ENCODE assay signal across 25 cellular contexts in the genomic region with DNA sequence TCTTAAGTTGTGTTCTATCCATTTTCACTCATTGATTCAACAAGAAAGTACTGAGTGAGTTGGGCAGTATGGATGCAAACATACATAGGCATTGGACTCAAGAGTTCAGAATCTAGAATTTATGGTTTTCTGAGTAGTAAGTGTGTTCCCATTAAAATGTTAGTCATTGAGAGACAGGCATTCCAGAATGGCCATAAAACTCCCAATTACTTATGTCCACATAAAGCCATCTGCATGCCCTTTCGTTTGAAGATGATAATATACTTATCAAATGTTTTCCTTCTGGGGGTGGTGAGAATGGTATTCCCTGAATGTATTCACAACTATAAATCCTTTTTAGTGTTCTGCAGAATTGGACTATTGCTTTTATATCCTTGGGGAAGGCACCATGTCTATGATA.
DNase-seq lines count a peak whose midpoint lies in the region; ATAC-seq and TF ChIP-seq lines count a peak whose summit lies in the region.
"Had no signal": no experiment of that assay in that cellular context is flagged by ENCODE, and none has a peak within 500 bp of the region (broad histone marks: within the 10 kb centered on the region; RNA-seq: fewer than 3 reads in every experiment).

No MANE protein-coding gene starts in this region.

- H3K27me3 Mint-ChIP-seq in CD14-positive monocyte (ENCODE audit: low read depth in 3 of 3): no peaks in the 10 kb centered on the region
- no peaks in the 10 kb centered on the region for H3K27me3 Mint-ChIP-seq in nephron (ENCODE audit: low read depth)
- no peaks in the 10 kb centered on the region for H3K27me3 Mint-ChIP-seq in CD8-positive, alpha-beta T cell (ENCODE audit: low read depth)
- H3K27me3 Mint-ChIP-seq: CD4-positive, alpha-beta memory T cell; IgD-negative memory B cell; stimulated activated naive CD8-positive, alpha-beta T cell treated with anti-CD3 and anti-CD28 coated beads, Interleukin-15, Interleukin-2, amounts not matched to agents 100 ng/mL and 50 ng/mL, for 24 hours had no signal

- POLR2A ChIA-PET in HEK293 (lab: Yijun Ruan, JAX): no interaction called here
- POLR2A ChIA-PET in CD8-positive, alpha-beta T cell (lab: Charles Lee): no interaction called here

- ATAC-seq in CD8-positive, alpha-beta T cell: no peak
- ATAC-seq in GM21529 (IDR thresholded peaks at IDR 0.05; ENCODE audit: unreplicated experiment) (no peak), HG03354 (IDR thresholded peaks at IDR 0.05; ENCODE audit: poor library complexity, severe bottlenecking, unreplicated experiment) (no peak)
- ATAC-seq: right lobe of liver had no signal

- H3K4me1 Mint-ChIP-seq in CD14-positive monocyte (peaks cover 25% of the 10 kb centered on the region), nephron (peaks cover 17% of the 10 kb centered on the region)
- no peaks in the 10 kb centered on the region for H3K4me1 Mint-ChIP-seq in CD8-positive, alpha-beta T cell (ENCODE audit: low read depth)
- H3K4me1 Mint-ChIP-seq: CD4-positive, alpha-beta memory T cell; IgD-negative memory B cell had no signal

- H3K4me3 Mint-ChIP-seq in CD14-positive monocyte: no peak overlapping the region
- H3K4me3 Mint-ChIP-seq in nephron: no peak overlapping the region
- no peak overlapping the region for H3K4me3 Mint-ChIP-seq in CD8-positive, alpha-beta T cell
- H3K4me3 Mint-ChIP-seq: activated naive CD4-positive, alpha-beta T cell treated with anti-CD3 and anti-CD28 coated beads for 36 hours; CD4-positive, alpha-beta memory T cell; neural progenitor cell; stimulated activated naive CD8-positive, alpha-beta T cell treated with anti-CD3 and anti-CD28 coated beads, Interleukin-15, Interleukin-2, amounts not matched to agents 100 ng/mL and 50 ng/mL, for 24 hours; T-helper 2 cell treated with Interferon-gamma antibody and Interleukin-4, amounts not matched to agents 5 μg/mL and 100 μg/mL, for 36 hours had no signal

- CTCF ChIA-PET in HEK293 (lab: Yijun Ruan, JAX): interaction anchor here (0.6 kb wide), 1 partner anchor 116 kb away, joined by 3 read pairs; no protein-coding TSS in a partner anchor
- CTCF ChIA-PET in CD8-positive, alpha-beta T cell (lab: Charles Lee): no interaction called here

- no peak for DNase-seq in CD14-positive monocyte (ENCODE audit: low spot score)
- no peak for DNase-seq in CD8-positive, alpha-beta T cell
- DNase-seq in NCI-H226: no peak
- DNase-seq: activated CD4-positive, alpha-beta T cell treated with anti-CD3 and anti-CD28 coated beads for 48 hours; activated naive CD4-positive, alpha-beta T cell treated with anti-CD3 and anti-CD28 coated beads for 36 hours; CD4-positive, alpha-beta memory T cell; effector memory CD4-positive, alpha-beta T cell; foreskin melanocyte; hippocampal formation; left ventricle myocardium inferior; NCI-H1694; NCI-H524; posterior cingulate gyrus; right lobe of liver; stimulated activated CD4-positive, alpha-beta T cell treated with anti-CD3 and anti-CD28 coated beads, Interleukin-15, amount 100 ng/mL, for 24 hours; thyroid gland had no signal

- H3K36me3 ChIP-seq in HEK293 (ENCODE audit: control insufficient read depth in 2 of 2, insufficient read depth in 1 of 2, low read length in 2 of 2): no peaks in the 10 kb centered on the region
- H3K36me3 ChIP-seq in CD8-positive, alpha-beta T cell (ENCODE audit: insufficient read depth, low read length): no peaks in the 10 kb centered on the region
- H3K36me3 ChIP-seq: left ventricle myocardium inferior, neural progenitor cell, right lobe of liver, thyroid gland had no signal

- no peak overlapping the region for H3K27ac ChIP-seq in HEK293 (ENCODE audit: extremely low read depth, low read depth, low read length)
- peak overlapping the region; percentile 78 for H3K27ac ChIP-seq in VCaP
- H3K27ac ChIP-seq in CD8-positive, alpha-beta T cell (ENCODE audit: low read depth, low read length): no peak overlapping the region
- H3K27ac ChIP-seq: left ventricle myocardium inferior, neural progenitor cell, right lobe of liver, thyroid gland had no signal

- H3K4me3 ChIP-seq in HEK293 (ENCODE audit: low read depth, low read length): no peak overlapping the region
- no peak overlapping the region for H3K4me3 ChIP-seq in CD8-positive, alpha-beta T cell (ENCODE audit: low read depth, low read length)
- H3K4me3 ChIP-seq: left ventricle myocardium inferior, neural progenitor cell, right lobe of liver, thyroid gland had no signal

- H3K9me3 Mint-ChIP-seq in CD14-positive monocyte (peaks cover 4 to 12% (median 10%) of the 10 kb centered on the region in 7 donors), nephron (no peaks in the 10 kb centered on the region)
- H3K9me3 Mint-ChIP-seq in CD8-positive, alpha-beta T cell: no peaks in the 10 kb centered on the region
- H3K9me3 Mint-ChIP-seq: activated naive CD4-positive, alpha-beta T cell treated with anti-CD3 and anti-CD28 coated beads for 36 hours; neural progenitor cell; stimulated activated naive CD8-positive, alpha-beta T cell treated with anti-CD3 and anti-CD28 coated beads, Interleukin-15, Interleukin-2, amounts not matched to agents 100 ng/mL and 50 ng/mL, for 24 hours; T-helper 2 cell treated with Interferon-gamma antibody and Interleukin-4, amounts not matched to agents 5 μg/mL and 100 μg/mL, for 36 hours had no signal

- H3K27me3 ChIP-seq in CD8-positive, alpha-beta T cell (ENCODE audit: insufficient read depth, low read length): no peaks in the 10 kb centered on the region
- H3K27me3 ChIP-seq: neural progenitor cell, right lobe of liver, thyroid gland had no signal

- H3K27ac Mint-ChIP-seq in CD14-positive monocyte: peak overlapping the region; percentile 76 to 94 (median 92)
- peak overlapping the region in 2 of 3 experiments; percentile 51 to 55 for H3K27ac Mint-ChIP-seq in nephron
- H3K27ac Mint-ChIP-seq in CD8-positive, alpha-beta T cell: no peak overlapping the region
- H3K27ac Mint-ChIP-seq: activated naive CD4-positive, alpha-beta T cell treated with anti-CD3 and anti-CD28 coated beads for 36 hours; CD4-positive, alpha-beta memory T cell; IgD-negative memory B cell; stimulated activated naive CD8-positive, alpha-beta T cell treated with anti-CD3 and anti-CD28 coated beads, Interleukin-15, Interleukin-2, amounts not matched to agents 100 ng/mL and 50 ng/mL, for 24 hours; T-helper 2 cell treated with Interferon-gamma antibody and Interleukin-4, amounts not matched to agents 5 μg/mL and 100 μg/mL, for 36 hours had no signal

- intact Hi-C loops in CD14-positive monocyte (cut with micrococcal nuclease): loop anchor here in 1 of 2 donors (10.0 kb wide), 1 partner anchor 65 kb away; no protein-coding TSS in a partner anchor
- intact Hi-C loops in CD8-positive, alpha-beta T cell (cut with DNase I, micrococcal nuclease): no loop called here

- no peaks in the 10 kb centered on the region for H3K9me3 ChIP-seq in HEK293 (ENCODE audit: control insufficient read depth, insufficient read depth, low read depth, low read length)
- no peaks in the 10 kb centered on the region for H3K9me3 ChIP-seq in CD8-positive, alpha-beta T cell (ENCODE audit: low read length)
- H3K9me3 ChIP-seq: left ventricle myocardium inferior, right lobe of liver, thyroid gland had no signal

- H3K4me1 ChIP-seq in HEK293 (ENCODE audit: control insufficient read depth, insufficient read depth, low read length): peaks cover 31% of the 10 kb centered on the region
- no peaks in the 10 kb centered on the region for H3K4me1 ChIP-seq in CD8-positive, alpha-beta T cell (ENCODE audit: insufficient read depth, low read length)
- H3K4me1 ChIP-seq: right lobe of liver, thyroid gland had no signal

- peaks cover 33 to 42% of the 10 kb centered on the region in 2 donors for H3K36me3 Mint-ChIP-seq in CD14-positive monocyte
- peaks cover 7% of the 10 kb centered on the region for H3K36me3 Mint-ChIP-seq in nephron (ENCODE audit: low read depth)
- H3K36me3 Mint-ChIP-seq in CD8-positive, alpha-beta T cell: no peaks in the 10 kb centered on the region
- H3K36me3 Mint-ChIP-seq: CD4-positive, alpha-beta memory T cell; IgD-negative memory B cell; neural progenitor cell had no signal

- TF ChIP-seq CTCF in CD14-positive monocyte (IDR thresholded peaks at IDR 0.05) (no peak), HEK293 (tag by site-specific recombination; IDR thresholded peaks at IDR 0.05) (no peak), VCaP (conservative IDR thresholded peaks at IDR 0.05) (no peak), nephron (IDR thresholded peaks at IDR 0.05; ENCODE audit: unreplicated experiment in 3 of 3) (no peak)
- no peak for TF ChIP-seq CTCF in CD8-positive, alpha-beta T cell (IDR thresholded peaks at IDR 0.05)

TF ChIP-seq in HEK293, 187 proteins besides CTCF, POLR2A, EP300 and RAD21 (continues in another document):
- TF ChIP-seq, protein P1, sequence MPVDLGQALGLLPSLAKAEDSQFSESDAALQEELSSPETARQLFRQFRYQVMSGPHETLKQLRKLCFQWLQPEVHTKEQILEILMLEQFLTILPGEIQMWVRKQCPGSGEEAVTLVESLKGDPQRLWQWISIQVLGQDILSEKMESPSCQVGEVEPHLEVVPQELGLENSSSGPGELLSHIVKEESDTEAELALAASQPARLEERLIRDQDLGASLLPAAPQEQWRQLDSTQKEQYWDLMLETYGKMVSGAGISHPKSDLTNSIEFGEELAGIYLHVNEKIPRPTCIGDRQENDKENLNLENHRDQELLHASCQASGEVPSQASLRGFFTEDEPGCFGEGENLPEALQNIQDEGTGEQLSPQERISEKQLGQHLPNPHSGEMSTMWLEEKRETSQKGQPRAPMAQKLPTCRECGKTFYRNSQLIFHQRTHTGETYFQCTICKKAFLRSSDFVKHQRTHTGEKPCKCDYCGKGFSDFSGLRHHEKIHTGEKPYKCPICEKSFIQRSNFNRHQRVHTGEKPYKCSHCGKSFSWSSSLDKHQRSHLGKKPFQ (tag by site-specific recombination; IDR thresholded peaks at IDR 0.05): 0 out of 2 replicates have a peak, but pooled peaks have one; percentile 58
- TF ChIP-seq, protein P2, sequence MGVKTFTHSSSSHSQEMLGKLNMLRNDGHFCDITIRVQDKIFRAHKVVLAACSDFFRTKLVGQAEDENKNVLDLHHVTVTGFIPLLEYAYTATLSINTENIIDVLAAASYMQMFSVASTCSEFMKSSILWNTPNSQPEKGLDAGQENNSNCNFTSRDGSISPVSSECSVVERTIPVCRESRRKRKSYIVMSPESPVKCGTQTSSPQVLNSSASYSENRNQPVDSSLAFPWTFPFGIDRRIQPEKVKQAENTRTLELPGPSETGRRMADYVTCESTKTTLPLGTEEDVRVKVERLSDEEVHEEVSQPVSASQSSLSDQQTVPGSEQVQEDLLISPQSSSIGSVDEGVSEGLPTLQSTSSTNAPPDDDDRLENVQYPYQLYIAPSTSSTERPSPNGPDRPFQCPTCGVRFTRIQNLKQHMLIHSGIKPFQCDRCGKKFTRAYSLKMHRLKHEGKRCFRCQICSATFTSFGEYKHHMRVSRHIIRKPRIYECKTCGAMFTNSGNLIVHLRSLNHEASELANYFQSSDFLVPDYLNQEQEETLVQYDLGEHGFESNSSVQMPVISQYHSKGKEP (tag by site-specific recombination; IDR thresholded peaks at IDR 0.05): 0 out of 2 replicates have a peak, but pooled peaks have one; percentile 30
